ENCODE assay signal across 8 cellular contexts in the genomic region with DNA sequence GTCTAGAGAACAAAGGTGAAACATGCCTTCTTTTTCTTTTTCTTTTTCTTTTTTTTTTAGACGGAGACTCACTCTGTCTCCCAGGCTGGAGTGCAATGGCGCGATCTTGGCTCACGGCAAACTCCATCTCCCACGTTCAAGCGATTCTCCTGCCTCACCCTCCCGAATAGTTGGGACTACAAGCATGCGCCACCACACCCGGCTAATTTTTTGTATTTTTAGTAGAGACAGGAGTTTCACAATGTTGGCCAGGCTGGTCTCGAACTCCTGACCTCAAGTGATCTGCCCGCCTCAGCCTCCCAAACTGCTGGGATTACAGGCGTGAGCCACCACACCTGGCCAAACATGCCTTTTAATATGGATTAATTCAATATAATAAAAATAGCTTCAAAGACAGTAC. TPM values are rescaled to one million over a fixed set of nuclear protein-coding genes. Genes with fewer than 3 reads are reported as not detected.
DNase-seq lines count a peak whose midpoint lies in the region; ATAC-seq and TF ChIP-seq lines count a peak whose summit lies in the region.
"Not testable (repeated sequence)": the region's sequence is repeated elsewhere in the genome, so short reads cannot be mapped to it uniquely, and the experiment has no call there.

No MANE protein-coding gene starts in this region.

- not testable (repeated sequence) for H3K27ac ChIP-seq in CD4-positive, alpha-beta memory T cell (ENCODE audit: low read depth, low read length); mesendoderm (ENCODE audit: low read depth, low read length)
- H3K27ac ChIP-seq in PC-3 (ENCODE audit: low read length) (peak overlapping the region; percentile 95), mammary epithelial cell (ENCODE audit: insufficient read depth, low read depth, low read length) (peak overlapping the region; percentile 99)

- H3K9ac ChIP-seq in PC-3 (ENCODE audit: low read length) (peak overlapping the region; percentile 49), mammary epithelial cell (ENCODE audit: insufficient read depth, low read length) (peak overlapping the region; percentile 28), skeletal muscle satellite cell (ENCODE audit: low read depth, low read length) (peak overlapping the region; percentile 84)
- H3K9ac ChIP-seq in mesendoderm (ENCODE audit: low read length): not testable (repeated sequence)

- H2BK120ac ChIP-seq in mesendoderm (ENCODE audit: low read depth, low read length): peak overlapping the region; percentile 45

- H3K9me3 ChIP-seq in CD4-positive, alpha-beta memory T cell (ENCODE audit: control insufficient read depth in 1 of 2, low read length in 2 of 2); PC-3 (ENCODE audit: low read length); mammary epithelial cell (replicated peaks; ENCODE audit: insufficient read depth, low read length); skeletal muscle satellite cell (replicated peaks; ENCODE audit: low read length): not testable (repeated sequence)

- not testable (repeated sequence) for H2BK15ac ChIP-seq in mesendoderm (replicated peaks; ENCODE audit: low read depth)

- peak overlapping the region in 4 of 8 donors; percentile 9 to 48 (median 32) for H3K4me3 Mint-ChIP-seq in CD4-positive, alpha-beta memory T cell
- H3K4me3 Mint-ChIP-seq in activated B cell treated with CpG ODN at 0.5 μM for 24 hours; activated naive CD4-positive, alpha-beta T cell treated with anti-CD3 and anti-CD28 coated beads, Interleukin-2, amount 10 ng/mL, durations not matched to agents 7 days and 5 days; type B pancreatic cell: not testable (repeated sequence)

- WGBS in mammary epithelial cell (ENCODE audit: low coverage, missing lambda C conversion rate): 84% methylated on average over 4 of the region's 12 CpGs
- no CpG with 5 or more reads among the region's 12 CpGs for WGBS in mesendoderm (ENCODE audit: extremely low coverage, insufficient coverage, low lambda C conversion rate)

- H3K36me3 Mint-ChIP-seq in CD4-positive, alpha-beta memory T cell: peaks cover 9 to 15% of the 10 kb centered on the region in 2 donors
- H3K36me3 Mint-ChIP-seq in activated B cell treated with CpG ODN at 0.5 μM for 24 hours (ENCODE audit: low read depth): peaks cover 26% of the 10 kb centered on the region
- H3K36me3 Mint-ChIP-seq in activated naive CD4-positive, alpha-beta T cell treated with anti-CD3 and anti-CD28 coated beads, Interleukin-2, amount 10 ng/mL, durations not matched to agents 7 days and 5 days: peaks cover 35% of the 10 kb centered on the region
- H3K36me3 Mint-ChIP-seq in type B pancreatic cell: not testable (repeated sequence)

- peak overlapping the region; percentile 13 to 89 (median 68) for H3K27ac Mint-ChIP-seq in CD4-positive, alpha-beta memory T cell
- peak overlapping the region; percentile 56 for H3K27ac Mint-ChIP-seq in activated B cell treated with CpG ODN at 0.5 μM for 24 hours
- H3K27ac Mint-ChIP-seq in activated naive CD4-positive, alpha-beta T cell treated with anti-CD3 and anti-CD28 coated beads, Interleukin-2, amount 10 ng/mL, durations not matched to agents 7 days and 5 days: peak overlapping the region; percentile 89
- peak overlapping the region; percentile 61 for H3K27ac Mint-ChIP-seq in type B pancreatic cell

- H3K27me3 Mint-ChIP-seq in CD4-positive, alpha-beta memory T cell; activated B cell treated with CpG ODN at 0.5 μM for 24 hours; activated naive CD4-positive, alpha-beta T cell treated with anti-CD3 and anti-CD28 coated beads, Interleukin-2, amount 10 ng/mL, durations not matched to agents 7 days and 5 days; type B pancreatic cell: not testable (repeated sequence)

- not testable (repeated sequence) for H3K9me2 ChIP-seq in PC-3 (replicated peaks; ENCODE audit: low read length)

- H3K4me3 ChIP-seq in CD4-positive, alpha-beta memory T cell (ENCODE audit: low read length in 2 of 2); mammary epithelial cell (replicated peaks in 1 of 3; ENCODE audit: insufficient read depth in 1 of 3, low read depth in 2 of 3, low read length in 3 of 3); mesendoderm (ENCODE audit: low read length); skeletal muscle satellite cell (ENCODE audit: low read length): not testable (repeated sequence)
- peak overlapping the region; percentile 27; the same call in 1 of the 2 replicates for H3K4me3 ChIP-seq in PC-3 (ENCODE audit: low read length)

- CTCF ChIA-PET in CD4-positive, alpha-beta memory T cell (lab: Charles Lee; ENCODE audit: partially characterized antibody): interaction anchor here (0.6 to 9.6 kb wide), 13 partner anchors 7 to 279 kb away, joined by 3 to 132 read pairs (median 9); partner anchors contain the start of genes RPS6KB1 and TUBD1
- CTCF ChIA-PET in PC-3 (lab: Charles Lee) (interaction anchor here (0.6 to 4.5 kb wide), 6 partner anchors 32 to 104 kb away, joined by 3 to 61 read pairs (median 4); no protein-coding TSS in a partner anchor), activated B cell treated with CpG ODN at 0.5 μM for 24 hours (lab: Charles Lee) (interaction anchor here (1.6 to 4.3 kb wide), 5 partner anchors 8 to 93 kb away, joined by 7 to 53 read pairs (median 21); no protein-coding TSS in a partner anchor), mammary epithelial cell (lab: Charles Lee; ENCODE audit: low non-redundant PET) (interaction anchor here (0.6 kb wide), 2 partner anchors 83 to 98 kb away, joined by 11 to 18 read pairs; no protein-coding TSS in a partner anchor)
- CTCF ChIA-PET in activated naive CD4-positive, alpha-beta T cell treated with anti-CD3 and anti-CD28 coated beads, Interleukin-2, amount 10 ng/mL, durations not matched to agents 7 days and 5 days (lab: Charles Lee): interaction anchor here (0.7 to 5.6 kb wide), 8 partner anchors 9 to 114 kb away, joined by 3 to 81 read pairs (median 8); no protein-coding TSS in a partner anchor

- H2AFZ ChIP-seq in PC-3 (ENCODE audit: low read length); mammary epithelial cell (ENCODE audit: low read depth, low read length): not testable (repeated sequence)

- intact Hi-C loops in CD4-positive, alpha-beta memory T cell (cut with micrococcal nuclease); PC-3 (cut with micrococcal nuclease); activated B cell treated with CpG ODN at 0.5 μM for 24 hours (cut with micrococcal nuclease); mammary epithelial cell (cut with micrococcal nuclease): not testable (repeated sequence)

- H3K36me3 ChIP-seq in CD4-positive, alpha-beta memory T cell (ENCODE audit: insufficient read depth, low read length); PC-3 (ENCODE audit: low read depth, low read length); mammary epithelial cell (ENCODE audit: insufficient read depth, low read length); mesendoderm (ENCODE audit: control insufficient read depth, insufficient read depth, low read length); skeletal muscle satellite cell (ENCODE audit: insufficient read depth, low read length): not testable (repeated sequence)

- peaks cover 16% of the 10 kb centered on the region for H3F3A ChIP-seq in PC-3 (ENCODE audit: low read length, unreplicated experiment)

- POLR2A ChIA-PET in CD4-positive, alpha-beta memory T cell (lab: Charles Lee; ENCODE audit: partially characterized antibody): interaction anchor here (0.7 to 5.5 kb wide), 11 partner anchors 9 to 138 kb away, joined by 3 to 87 read pairs (median 21); partner anchors contain the start of genes RPS6KB1 and TUBD1
- POLR2A ChIA-PET in PC-3 (lab: Charles Lee; ENCODE audit: unreplicated experiment) (interaction anchor here (0.6 to 2.8 kb wide), 6 partner anchors 25 to 104 kb away, joined by 4 to 110 read pairs (median 14); no protein-coding TSS in a partner anchor), activated B cell treated with CpG ODN at 0.5 μM for 24 hours (lab: Charles Lee) (interaction anchor here (2.2 to 6.6 kb wide), 6 partner anchors 31 to 98 kb away, joined by 11 to 137 read pairs (median 20); no protein-coding TSS in a partner anchor)

- not testable (repeated sequence) for H4K5ac ChIP-seq in mesendoderm (ENCODE audit: low read length)

- not testable (repeated sequence) for H3K18ac ChIP-seq in mesendoderm (ENCODE audit: low read length)

- H4K20me1 ChIP-seq in PC-3 (ENCODE audit: low read length); mammary epithelial cell (ENCODE audit: insufficient read depth, low read length): not testable (repeated sequence)

- not testable (repeated sequence) for H3K9me3 Mint-ChIP-seq in CD4-positive, alpha-beta memory T cell; activated B cell treated with CpG ODN at 0.5 μM for 24 hours; activated naive CD4-positive, alpha-beta T cell treated with anti-CD3 and anti-CD28 coated beads, Interleukin-2, amount 10 ng/mL, durations not matched to agents 7 days and 5 days; type B pancreatic cell

- TF ChIP-seq CTCF in PC-3 (conservative IDR thresholded peaks at IDR 0.05; ENCODE audit: low read depth, low read length); activated B cell treated with CpG ODN at 0.5 μM for 24 hours (IDR thresholded peaks at IDR 0.05); mammary epithelial cell (conservative IDR thresholded peaks at IDR 0.05 in 1 of 2, IDR thresholded peaks at IDR 0.05 in 1 of 2; ENCODE audit: extremely low read depth in 1 of 2, insufficient read depth in 1 of 2, low read depth in 1 of 2, low read length in 2 of 2); type B pancreatic cell (conservative IDR thresholded peaks at IDR 0.05): not testable (repeated sequence)

- BruUV-seq in PC-3 (replicated peaks; lab: Mats Ljungman, UMichigan); mammary epithelial cell (replicated peaks; lab: Mats Ljungman, UMichigan): not testable (repeated sequence)

- peak overlapping the region; percentile 36 for H3K4ac ChIP-seq in mesendoderm (ENCODE audit: low read depth, low read length)

- peaks cover 46% of the 10 kb centered on the region for H3K79me2 ChIP-seq in PC-3 (ENCODE audit: low read length)
- H3K79me2 ChIP-seq in mammary epithelial cell (ENCODE audit: insufficient read depth, low read length); mesendoderm (ENCODE audit: control insufficient read depth, insufficient read depth, low read length): not testable (repeated sequence)

- H2BK5ac ChIP-seq in mesendoderm (ENCODE audit: low read length): not testable (repeated sequence)

- not testable (repeated sequence) for H3K27me3 ChIP-seq in CD4-positive, alpha-beta memory T cell (ENCODE audit: insufficient read depth, low read length); PC-3 (ENCODE audit: low read length); mammary epithelial cell (ENCODE audit: insufficient read depth, low read length); mesendoderm (ENCODE audit: insufficient read depth, low read length, poor library complexity); skeletal muscle satellite cell (ENCODE audit: control insufficient read depth, insufficient read depth, low read length)

- peaks cover 22 to 38% (median 27%) of the 10 kb centered on the region in 4 donors for H3K4me1 Mint-ChIP-seq in CD4-positive, alpha-beta memory T cell
- H3K4me1 Mint-ChIP-seq in activated B cell treated with CpG ODN at 0.5 μM for 24 hours (peaks cover 18% of the 10 kb centered on the region), type B pancreatic cell (ENCODE audit: unreplicated experiment) (peaks cover 11% of the 10 kb centered on the region)
- peaks cover 70% of the 10 kb centered on the region for H3K4me1 Mint-ChIP-seq in activated naive CD4-positive, alpha-beta T cell treated with anti-CD3 and anti-CD28 coated beads, Interleukin-2, amount 10 ng/mL, durations not matched to agents 7 days and 5 days

- H3K56ac ChIP-seq in mesendoderm (ENCODE audit: low read length): not testable (repeated sequence)

- in situ Hi-C loops in mammary epithelial cell (cut with MboI; ENCODE audit: low sequenced_read_pairs in 2 of 2): not testable (repeated sequence)

- H3K4me2 ChIP-seq in PC-3 (ENCODE audit: low read length) (peak overlapping the region; percentile 61), mammary epithelial cell (ENCODE audit: insufficient read depth, low read depth, low read length) (peak overlapping the region; percentile 47), skeletal muscle satellite cell (ENCODE audit: low read length) (peak overlapping the region; percentile 68)
- not testable (repeated sequence) for H3K4me2 ChIP-seq in mesendoderm (ENCODE audit: low read length)

- not testable (repeated sequence) for H3K23ac ChIP-seq in mesendoderm (ENCODE audit: low read length)

- not testable (repeated sequence) for H3K79me1 ChIP-seq in mesendoderm (ENCODE audit: low read length)

- dilution Hi-C loops in mammary epithelial cell (cut with HindIII; ENCODE audit: low sequenced_read_pairs): not testable (repeated sequence)

- DNase-seq in CD4-positive, alpha-beta memory T cell; PC-3; activated B cell treated with CpG ODN at 0.5 μM for 24 hours; activated naive CD4-positive, alpha-beta T cell treated with anti-CD3 and anti-CD28 coated beads, Interleukin-2, amount 10 ng/mL, durations not matched to agents 7 days and 5 days; mammary epithelial cell; mesendoderm; type B pancreatic cell (ENCODE audit: extremely low spot score, unreplicated experiment): not testable (repeated sequence)

- not testable (repeated sequence) for H2AK5ac ChIP-seq in mesendoderm (ENCODE audit: low read length)

- H3K4me1 ChIP-seq in CD4-positive, alpha-beta memory T cell (ENCODE audit: insufficient read depth, low read length): peaks cover 28% of the 10 kb centered on the region
- H3K4me1 ChIP-seq in PC-3 (ENCODE audit: insufficient read depth, low read length) (peaks cover 43% of the 10 kb centered on the region), mammary epithelial cell (ENCODE audit: insufficient read depth, low read length) (peaks cover 33% of the 10 kb centered on the region), skeletal muscle satellite cell (ENCODE audit: control insufficient read depth, insufficient read depth, low read length) (peaks cover 38% of the 10 kb centered on the region)
- not testable (repeated sequence) for H3K4me1 ChIP-seq in mesendoderm (ENCODE audit: control insufficient read depth, low read depth, low read length)

- ATAC-seq in PC-3; activated B cell treated with CpG ODN at 0.5 μM for 24 hours (ENCODE audit: low read depth): not testable (repeated sequence)

- not testable (repeated sequence) for H4K8ac ChIP-seq in mesendoderm (ENCODE audit: low read depth, low read length)

RNA-seq across cellular contexts. Expression of gene VMP1, which starts 47.6 kb away (rescaled TPM):
- total RNA-seq in CD4-positive, alpha-beta memory T cell: 100 to 1,000 TPM; 106 to 113 TPM
- 10 to 100 TPM; 52.9 to 81.3 TPM for polyA plus RNA-seq in CD4-positive, alpha-beta memory T cell
- 237 and 277 TPM in 2 replicates for total RNA-seq in PC-3 (2014; rRNA removed)
- 158 and 176 TPM in 2 replicates for total RNA-seq in activated B cell treated with CpG ODN at 0.5 μM for 24 hours
- 100 to 1,000 TPM; 177 to 211 TPM for total RNA-seq in mammary epithelial cell
- 44.4 TPM for polyA plus RNA-seq in mammary epithelial cell
- polyA minus RNA-seq in mammary epithelial cell: 106 TPM
- 46.2 TPM for polyA plus RNA-seq in mesendoderm (2013, experiment 1 of 2)
- 44.2 TPM for polyA plus RNA-seq in mesendoderm (2013, experiment 2 of 2)
- total RNA-seq in skeletal muscle satellite cell (2012; rRNA removed): 178 and 192 TPM in 2 replicates
- 124 and 157 TPM in 2 replicates for total RNA-seq in type B pancreatic cell (ENCODE audit: low replicate concordance)

RNA-seq across cellular contexts. Expression of gene PTRH2, which starts 47.8 kb away (rescaled TPM):
- 10 to 100 TPM; 17.3 to 17.8 TPM for total RNA-seq in CD4-positive, alpha-beta memory T cell
- polyA plus RNA-seq in CD4-positive, alpha-beta memory T cell: 10 to 100 TPM; 16.4 to 19.5 TPM
- 69.8 and 82.1 TPM in 2 replicates for total RNA-seq in PC-3 (2014; rRNA removed)
- total RNA-seq in activated B cell treated with CpG ODN at 0.5 μM for 24 hours: 27.0 and 29.9 TPM in 2 replicates
- total RNA-seq in mammary epithelial cell: 10 to 100 TPM; 23.0 to 37.4 TPM
- 76.2 TPM for polyA plus RNA-seq in mammary epithelial cell
- 3.1 TPM for polyA minus RNA-seq in mammary epithelial cell
- 47.3 TPM for polyA plus RNA-seq in mesendoderm (2013, experiment 1 of 2)
- polyA plus RNA-seq in mesendoderm (2013, experiment 2 of 2): 46.9 TPM
- total RNA-seq in skeletal muscle satellite cell (2012; rRNA removed): 22.3 and 26.9 TPM in 2 replicates
- total RNA-seq in type B pancreatic cell (ENCODE audit: low replicate concordance): 23.1 and 25.9 TPM in 2 replicates
